In the genomic region with DNA sequence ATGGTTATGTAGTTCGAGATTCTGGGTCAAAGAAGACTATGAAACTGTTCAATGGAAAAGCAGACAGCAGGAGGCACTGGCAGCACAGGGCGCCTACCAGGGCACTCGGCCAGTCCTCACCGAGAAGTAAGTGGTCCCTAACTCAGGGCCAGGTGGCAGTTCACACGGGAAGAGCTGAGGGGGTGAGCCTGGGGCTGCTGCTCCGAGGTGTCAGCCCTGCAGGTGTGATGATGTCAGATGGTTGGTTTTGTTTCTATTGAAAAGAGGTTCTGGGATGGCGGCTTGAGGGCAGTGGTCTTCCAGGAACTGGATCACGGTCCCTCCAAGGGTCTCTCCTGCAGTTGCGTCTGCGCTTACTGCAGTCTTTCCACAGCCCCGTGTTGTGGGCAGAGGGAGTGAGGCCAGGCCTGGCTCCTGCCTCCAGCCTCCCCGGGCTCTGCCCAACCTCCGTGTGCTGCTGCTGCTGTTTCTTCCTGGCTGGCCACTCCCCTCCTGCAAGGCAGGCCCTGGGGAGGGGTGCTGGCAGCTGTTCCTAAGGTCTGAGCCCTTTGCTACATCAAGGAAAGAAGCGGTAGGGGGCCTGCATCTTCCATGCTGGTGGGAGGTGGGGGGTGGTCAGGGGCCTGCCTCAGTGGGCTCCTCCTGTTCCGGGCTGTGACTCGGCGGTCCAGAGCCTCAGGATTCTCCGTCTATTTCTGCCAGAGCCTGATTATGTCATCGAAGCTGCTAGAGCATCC, we compare ENCODE assay signal across 14 cellular contexts. TPM values are rescaled to one million over a fixed set of nuclear protein-coding genes. Genes with fewer than 3 reads are reported as not detected.
DNase-seq lines count a peak whose midpoint lies in the region; ATAC-seq and TF ChIP-seq lines count a peak whose summit lies in the region.
"Had no signal": no experiment of that assay in that cellular context is flagged by ENCODE, and none has a peak within 500 bp of the region (broad histone marks: within the 10 kb centered on the region; RNA-seq: fewer than 3 reads in every experiment).

No MANE protein-coding gene starts in this region.

- no peaks in the 10 kb centered on the region for H3K27me3 Mint-ChIP-seq in activated T-cell treated with anti-CD3 and anti-CD28 coated beads, Interleukin-2, amount 50 U/mL, for 24 hours
- no peaks in the 10 kb centered on the region for H3K27me3 Mint-ChIP-seq in activated naive CD8-positive, alpha-beta T cell treated with anti-CD3 and anti-CD28 coated beads for 36 hours
- H3K27me3 Mint-ChIP-seq: activated CD4-positive, alpha-beta T cell treated with anti-CD3 and anti-CD28 coated beads for 36 hours had no signal

- H3K4me1 ChIP-seq in osteoblast (ENCODE audit: insufficient read depth, low read length) = peaks cover 21% of the 10 kb centered on the region

- H3K36me3 ChIP-seq in osteoblast (ENCODE audit: insufficient read depth, low read length) = peaks cover 27% of the 10 kb centered on the region

- H3K4me3 Mint-ChIP-seq in activated T-cell treated with anti-CD3 and anti-CD28 coated beads, Interleukin-2, amount 50 U/mL, for 24 hours = no peak overlapping the region
- no peak overlapping the region for H3K4me3 Mint-ChIP-seq in activated naive CD8-positive, alpha-beta T cell treated with anti-CD3 and anti-CD28 coated beads for 36 hours
- H3K4me3 Mint-ChIP-seq: activated CD4-positive, alpha-beta T cell treated with anti-CD3 and anti-CD28 coated beads for 36 hours; nephron progenitor cell had no signal

- H3K9me3 Mint-ChIP-seq in activated T-cell treated with anti-CD3 and anti-CD28 coated beads, Interleukin-2, amount 50 U/mL, for 24 hours = no peaks in the 10 kb centered on the region
- H3K9me3 Mint-ChIP-seq in activated naive CD8-positive, alpha-beta T cell treated with anti-CD3 and anti-CD28 coated beads for 36 hours = no peaks in the 10 kb centered on the region
- H3K9me3 Mint-ChIP-seq: nephron progenitor cell had no signal

- no peak for ATAC-seq in GM21367 (IDR thresholded peaks at IDR 0.05; ENCODE audit: unreplicated experiment)
- no peak for ATAC-seq in HG03460 (IDR thresholded peaks at IDR 0.05; ENCODE audit: unreplicated experiment)
- ATAC-seq: activated CD4-positive, alpha-beta T cell treated with anti-CD3 and anti-CD28 coated beads for 36 hours; K562 had no signal

- no peak overlapping the region for H3K4me2 ChIP-seq in osteoblast (ENCODE audit: insufficient read depth, low read length)

- H3K79me2 ChIP-seq in osteoblast (ENCODE audit: insufficient read depth, low read length) = peaks cover 18% of the 10 kb centered on the region

- H3K9me3 ChIP-seq in osteoblast (ENCODE audit: low read depth, low read length) = no peaks in the 10 kb centered on the region

- H3K4me3 ChIP-seq in osteoblast (ENCODE audit: insufficient read depth, low read length) = no peak overlapping the region
- H3K4me3 ChIP-seq: K562 had no signal

- H3K27ac Mint-ChIP-seq in activated T-cell treated with anti-CD3 and anti-CD28 coated beads, Interleukin-2, amount 50 U/mL, for 24 hours = peak overlapping the region; percentile 68
- H3K27ac Mint-ChIP-seq in activated naive CD8-positive, alpha-beta T cell treated with anti-CD3 and anti-CD28 coated beads for 36 hours = peak overlapping the region; percentile 57
- H3K27ac Mint-ChIP-seq: activated CD4-positive, alpha-beta T cell treated with anti-CD3 and anti-CD28 coated beads for 36 hours; nephron progenitor cell had no signal

- TF ChIP-seq CTCF in osteoblast (IDR thresholded peaks at IDR 0.05; ENCODE audit: extremely low read depth, low read depth, low read length) = no peak

- no peak overlapping the region for H2AFZ ChIP-seq in osteoblast (ENCODE audit: low read length)

- H3K36me3 Mint-ChIP-seq in activated T-cell treated with anti-CD3 and anti-CD28 coated beads, Interleukin-2, amount 50 U/mL, for 24 hours (ENCODE audit: low read depth) = peaks cover 84% of the 10 kb centered on the region
- peaks cover 13% of the 10 kb centered on the region for H3K36me3 Mint-ChIP-seq in activated naive CD8-positive, alpha-beta T cell treated with anti-CD3 and anti-CD28 coated beads for 36 hours

- no peaks in the 10 kb centered on the region for H3K27me3 ChIP-seq in osteoblast (ENCODE audit: insufficient read depth, low read length)

- DNase-seq in activated T-cell treated with anti-CD3 and anti-CD28 coated beads, Interleukin-2, amount 50 U/mL, for 24 hours = no peak
- DNase-seq in activated T-cell treated with anti-CD3 and anti-CD28 coated beads, Interleukin-2, amount 50 U/mL, for 48 hours = no peak
- peak; percentile 33 for DNase-seq in NCI-H2171 (lab: John Stamatoyannopoulos, UW)
- DNase-seq in activated naive CD8-positive, alpha-beta T cell treated with anti-CD3 and anti-CD28 coated beads for 36 hours = no peak
- DNase-seq in osteoblast (ENCODE audit: insufficient read length, low spot score, missing footprints) = peak; percentile 62
- no peak for DNase-seq in activated naive CD4-positive, alpha-beta T cell (lab: John Stamatoyannopoulos, UW)
- DNase-seq: activated CD4-positive, alpha-beta T cell treated with anti-CD3 and anti-CD28 coated beads for 36 hours; activated T-cell treated with anti-CD3 and anti-CD28 coated beads, Interleukin-2, amount 50 U/mL, for 1 hour; amniotic stem cell; NCI-H1048; nephron progenitor cell had no signal

- peaks cover 29% of the 10 kb centered on the region for H3K4me1 Mint-ChIP-seq in activated T-cell treated with anti-CD3 and anti-CD28 coated beads, Interleukin-2, amount 50 U/mL, for 24 hours (ENCODE audit: low read depth)
- H3K4me1 Mint-ChIP-seq in activated naive CD8-positive, alpha-beta T cell treated with anti-CD3 and anti-CD28 coated beads for 36 hours = peaks cover 17% of the 10 kb centered on the region

- peaks cover 18% of the 10 kb centered on the region for H4K20me1 ChIP-seq in osteoblast (ENCODE audit: insufficient read depth, low read length)

- H3K27ac ChIP-seq in osteoblast (ENCODE audit: low read depth, low read length) = no peak overlapping the region

RNA-seq across cellular contexts. Expression of a gene that starts 22.6 kb away (rescaled TPM):
- 100 to 1,000 TPM; 109 TPM for total RNA-seq in activated naive CD8-positive, alpha-beta T cell treated with anti-CD3 and anti-CD28 coated beads for 36 hours
- total RNA-seq in osteoblast = 134 and 143 TPM in 2 replicates

Comparison
In these comparisons a context has a peak if more than half of its experiments do, and no peak if none do; other contexts are left out.
1. DNase-seq: peak in NCI-H2171 (single experiment) and osteoblast (single experiment); none in activated T-cell treated with anti-CD3 and anti-CD28 coated beads, Interleukin-2, amount 50 U/mL, for 24 hours (single experiment), activated T-cell treated with anti-CD3 and anti-CD28 coated beads, Interleukin-2, amount 50 U/mL, for 48 hours (0 of 2), activated naive CD8-positive, alpha-beta T cell treated with anti-CD3 and anti-CD28 coated beads for 36 hours (single experiment) and activated naive CD4-positive, alpha-beta T cell (0 of 4).